Comparison of ENCODE assay signal across 7 cellular contexts in the genomic region with DNA sequence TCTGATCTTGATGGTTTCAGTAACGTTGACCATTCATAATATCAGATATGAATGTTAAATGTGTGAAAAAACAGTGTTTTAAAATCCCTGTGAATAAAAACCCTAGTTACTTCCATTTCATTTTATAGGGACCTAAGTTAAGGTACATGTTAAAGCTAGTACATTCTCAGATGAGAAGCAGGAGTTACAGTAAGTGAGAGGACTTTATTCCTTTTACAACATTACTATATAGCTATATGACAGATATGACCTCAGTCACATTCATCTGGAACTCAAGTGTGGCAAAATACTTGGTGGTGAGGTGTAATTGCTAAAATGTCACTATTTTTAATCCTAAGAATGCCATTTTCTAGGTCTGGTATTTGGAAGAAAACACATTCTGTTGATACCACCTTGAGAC.
"Had no signal": no experiment of that assay in that cellular context is flagged by ENCODE, and none has a peak within 500 bp of the region (broad histone marks: within the 10 kb centered on the region; RNA-seq: fewer than 3 reads in every experiment).

No MANE protein-coding gene starts in this region.

- DNase-seq: GM23248, GOT3, H9, HCEC 1CT, IMR-90, KG1 had no signal

- H3K4me3 Mint-ChIP-seq: H9 had no signal

- FAIRE-seq: K562 had no signal

- ATAC-seq: K562 had no signal

- H3K9me3 Mint-ChIP-seq: H9 had no signal
